32 cellular contexts compared by ENCODE assay signal in genomic region chr1:49527606-49528305, GRCh38.
"Had no signal": no experiment of that assay in that cellular context is flagged by ENCODE, and none has a peak within 500 bp of the region (broad histone marks: within the 10 kb centered on the region; RNA-seq: fewer than 3 reads in every experiment).

No MANE protein-coding gene starts in this region.

- H3K4me1 ChIP-seq: body of pancreas, breast epithelium, Peyer's patch, SJSA1 had no signal

- H3K27me3 ChIP-seq: body of pancreas, breast epithelium, Peyer's patch, SJSA1 had no signal

- H3K4me1 Mint-ChIP-seq: activated CD4-positive, alpha-beta memory T cell treated with anti-CD3 and anti-CD28 coated beads, Interleukin-2, amount 10 ng/mL, durations not matched to agents 7 days and 5 days; activated CD8-positive, alpha-beta memory T cell treated with anti-CD3 and anti-CD28 coated beads, Interleukin-2, amount 10 ng/mL, durations not matched to agents 7 days and 5 days; activated naive CD4-positive, alpha-beta T cell treated with anti-CD3 and anti-CD28 coated beads, Interleukin-2, amount 10 ng/mL, durations not matched to agents 7 days and 5 days; activated naive CD8-positive, alpha-beta T cell treated with anti-CD3 and anti-CD28 coated beads, Interleukin-2, amount 50 U/mL, for 24 hours had no signal

- H3K36me3 Mint-ChIP-seq: activated CD8-positive, alpha-beta memory T cell treated with anti-CD3 and anti-CD28 coated beads, Interleukin-2, amount 10 ng/mL, durations not matched to agents 7 days and 5 days; activated naive CD4-positive, alpha-beta T cell treated with anti-CD3 and anti-CD28 coated beads, Interleukin-2, amount 10 ng/mL, durations not matched to agents 7 days and 5 days; activated naive CD8-positive, alpha-beta T cell had no signal

- H3K27ac Mint-ChIP-seq: activated CD4-positive, alpha-beta memory T cell treated with anti-CD3 and anti-CD28 coated beads, Interleukin-2, amount 10 ng/mL, durations not matched to agents 7 days and 5 days; activated CD8-positive, alpha-beta memory T cell treated with anti-CD3 and anti-CD28 coated beads, Interleukin-2, amount 10 ng/mL, durations not matched to agents 7 days and 5 days; activated naive CD4-positive, alpha-beta T cell treated with anti-CD3 and anti-CD28 coated beads, Interleukin-2, amount 10 ng/mL, durations not matched to agents 7 days and 5 days; activated naive CD8-positive, alpha-beta T cell; activated naive CD8-positive, alpha-beta T cell treated with anti-CD3 and anti-CD28 coated beads, Interleukin-2, amount 50 U/mL, for 24 hours had no signal

- DNase-seq: activated CD4-positive, alpha-beta memory T cell treated with anti-CD3 and anti-CD28 coated beads, Interleukin-2, amount 10 ng/mL, durations not matched to agents 7 days and 5 days; activated CD4-positive, alpha-beta T cell treated with anti-CD3 and anti-CD28 coated beads for 1 hour; activated CD4-positive, alpha-beta T cell treated with anti-CD3 and anti-CD28 coated beads for 48 hours; activated CD4-positive, CD25-positive, alpha-beta regulatory T cell; activated CD8-positive, alpha-beta memory T cell treated with anti-CD3 and anti-CD28 coated beads for 24 hours; activated CD8-positive, alpha-beta memory T cell treated with anti-CD3 and anti-CD28 coated beads, Interleukin-2, amount 10 ng/mL, durations not matched to agents 7 days and 5 days; activated CD8-positive, alpha-beta memory T cell treated with anti-CD3 and anti-CD28 coated beads, Interleukin-2, amount 50 U/mL, for 48 hours; activated effector memory CD4-positive, alpha-beta T cell treated with Interleukin-2 at 50 U/mL for 16 hours; activated naive CD4-positive, alpha-beta T cell treated with anti-CD3 and anti-CD28 coated beads, Interleukin-2, amount 10 ng/mL, durations not matched to agents 7 days and 5 days; activated naive CD8-positive, alpha-beta T cell treated with anti-CD3 and anti-CD28 coated beads, Interleukin-2, amount 50 U/mL, for 24 hours; activated T-cell treated with anti-CD3 and anti-CD28 coated beads, Interleukin-2, amount 50 U/mL, for 48 hours; aorta; body of pancreas; NCI-H1092 treated with DMSO at 0.1 percent for 48 hours; NCI-H1417; NCI-H146; NCI-H187; NCI-H2029 treated with DMSO at 0.1 percent for 48 hours; NCI-H2171 treated with DMSO at 0.1 percent for 48 hours; NCI-H2227 treated with DMSO at 0.1 percent for 48 hours; NCI-H446; NCI-H510A treated with DMSO at 0.1 percent for 48 hours; NCI-H526 treated with DMSO at 0.1 percent for 48 hours; NCI-H82; Peyer's patch; RPMI8226; SHP77 treated with DMSO at 0.1 percent for 48 hours; T1000; WERI-Rb-1 had no signal

- H3K4me3 Mint-ChIP-seq: activated CD4-positive, alpha-beta memory T cell treated with anti-CD3 and anti-CD28 coated beads, Interleukin-2, amount 10 ng/mL, durations not matched to agents 7 days and 5 days; activated CD8-positive, alpha-beta memory T cell treated with anti-CD3 and anti-CD28 coated beads, Interleukin-2, amount 10 ng/mL, durations not matched to agents 7 days and 5 days; activated naive CD4-positive, alpha-beta T cell treated with anti-CD3 and anti-CD28 coated beads, Interleukin-2, amount 10 ng/mL, durations not matched to agents 7 days and 5 days; activated naive CD8-positive, alpha-beta T cell; activated naive CD8-positive, alpha-beta T cell treated with anti-CD3 and anti-CD28 coated beads, Interleukin-2, amount 50 U/mL, for 24 hours had no signal

- H3K9me3 ChIP-seq: body of pancreas, breast epithelium, Peyer's patch, SJSA1 had no signal

- H3K27me3 Mint-ChIP-seq: activated CD4-positive, alpha-beta memory T cell treated with anti-CD3 and anti-CD28 coated beads, Interleukin-2, amount 10 ng/mL, durations not matched to agents 7 days and 5 days; activated CD8-positive, alpha-beta memory T cell treated with anti-CD3 and anti-CD28 coated beads, Interleukin-2, amount 10 ng/mL, durations not matched to agents 7 days and 5 days; activated naive CD4-positive, alpha-beta T cell treated with anti-CD3 and anti-CD28 coated beads, Interleukin-2, amount 10 ng/mL, durations not matched to agents 7 days and 5 days had no signal

- ATAC-seq: activated CD8-positive, alpha-beta memory T cell treated with anti-CD3 and anti-CD28 coated beads, Interleukin-2, amount 10 ng/mL, durations not matched to agents 7 days and 5 days; activated naive CD8-positive, alpha-beta T cell treated with anti-CD3 and anti-CD28 coated beads, Interleukin-2, amount 50 U/mL, for 24 hours; body of pancreas had no signal

- H3K9me3 Mint-ChIP-seq: activated CD4-positive, alpha-beta memory T cell treated with anti-CD3 and anti-CD28 coated beads, Interleukin-2, amount 10 ng/mL, durations not matched to agents 7 days and 5 days; activated naive CD4-positive, alpha-beta T cell treated with anti-CD3 and anti-CD28 coated beads, Interleukin-2, amount 10 ng/mL, durations not matched to agents 7 days and 5 days; activated naive CD8-positive, alpha-beta T cell treated with anti-CD3 and anti-CD28 coated beads, Interleukin-2, amount 50 U/mL, for 24 hours had no signal

- H3K27ac ChIP-seq: body of pancreas, breast epithelium, Peyer's patch, SJSA1, WERI-Rb-1 had no signal

- H3K36me3 ChIP-seq: breast epithelium, Peyer's patch, SJSA1, WERI-Rb-1 had no signal

- H3K4me3 ChIP-seq: body of pancreas, breast epithelium, Peyer's patch, SJSA1 had no signal
